ENCODE assay signal across 8 cellular contexts in genomic region chr22:31211504-31211861, GRCh38. TPM values are rescaled to one million over a fixed set of nuclear protein-coding genes. Genes with fewer than 3 reads are reported as not detected.
DNase-seq lines count a peak whose midpoint lies in the region; ATAC-seq and TF ChIP-seq lines count a peak whose summit lies in the region.

No MANE protein-coding gene starts in this region.

- TF ChIP-seq CTCF in BE2C (IDR thresholded peaks at IDR 0.05; ENCODE audit: low read depth, low read length), result no peak
- no peak for TF ChIP-seq CTCF in LNCaP clone FGC (IDR thresholded peaks at IDR 0.05; ENCODE audit: control insufficient read depth, extremely low read depth, insufficient read depth)
- no peak for TF ChIP-seq CTCF in neural crest cell (conservative IDR thresholded peaks at IDR 0.05)

- peak overlapping the region; percentile 89 for H3K4me3 ChIP-seq in BE2C (ENCODE audit: low read depth, low read length)
- peak overlapping the region; percentile 96 for H3K4me3 ChIP-seq in LNCaP clone FGC (ENCODE audit: low read depth, low read length)

- no peaks in the 10 kb centered on the region for H3K36me3 ChIP-seq in BE2C

- no peaks in the 10 kb centered on the region for H3K27me3 ChIP-seq in BE2C

- no peaks in the 10 kb centered on the region for H3K27me3 Mint-ChIP-seq in dendritic cell treated with granulocyte-macrophage colony-stimulating factor and Interleukin-4, amounts not matched to agents 40 ng/mL and 50 ng/mL, for 4 days
- peaks cover 4% of the 10 kb centered on the region for H3K27me3 Mint-ChIP-seq in neural crest cell (ENCODE audit: low read depth)

- DNase-seq in BE2C (no peak), LNCaP clone FGC (ENCODE audit: low read depth) (no peak), neural crest cell (ENCODE audit: low read depth, low spot score) (no peak)
- no peak for DNase-seq in stimulated activated CD4-positive, alpha-beta T cell treated with anti-CD3 and anti-CD28 coated beads, Interleukin-1b, Interleukin-23, amount 100 ng/mL, for 48 hours

- peak overlapping the region; percentile 90 for H3K4me3 Mint-ChIP-seq in dendritic cell treated with granulocyte-macrophage colony-stimulating factor and Interleukin-4, amounts not matched to agents 40 ng/mL and 50 ng/mL, for 4 days
- H3K4me3 Mint-ChIP-seq in neural crest cell, result peak overlapping the region; percentile 88

- H3K36me3 Mint-ChIP-seq in dendritic cell treated with granulocyte-macrophage colony-stimulating factor and Interleukin-4, amounts not matched to agents 40 ng/mL and 50 ng/mL, for 4 days (ENCODE audit: low read depth), result peaks cover 19% of the 10 kb centered on the region
- H3K36me3 Mint-ChIP-seq in neural crest cell (ENCODE audit: low read depth), result no peaks in the 10 kb centered on the region

- no peak for ATAC-seq in HG03095 (IDR thresholded peaks at IDR 0.05; ENCODE audit: unreplicated experiment)
- ATAC-seq in GM21529 (IDR thresholded peaks at IDR 0.05; ENCODE audit: unreplicated experiment), result no peak
- no peak for ATAC-seq in GM21619 (IDR thresholded peaks at IDR 0.05; ENCODE audit: unreplicated experiment)

- H3K27ac Mint-ChIP-seq in dendritic cell treated with granulocyte-macrophage colony-stimulating factor and Interleukin-4, amounts not matched to agents 40 ng/mL and 50 ng/mL, for 4 days, result peak overlapping the region; percentile 66
- H3K27ac Mint-ChIP-seq in neural crest cell (ENCODE audit: unreplicated experiment), result no peak overlapping the region

- intact Hi-C loops in dendritic cell treated with granulocyte-macrophage colony-stimulating factor and Interleukin-4, amounts not matched to agents 40 ng/mL and 50 ng/mL, for 4 days (cut with micrococcal nuclease), result loop anchor here (5.0 kb wide), 1 partner anchor 61 kb away; no protein-coding TSS in a partner anchor

- H3K9me3 Mint-ChIP-seq in dendritic cell treated with granulocyte-macrophage colony-stimulating factor and Interleukin-4, amounts not matched to agents 40 ng/mL and 50 ng/mL, for 4 days, result no peaks in the 10 kb centered on the region
- no peaks in the 10 kb centered on the region for H3K9me3 Mint-ChIP-seq in neural crest cell

- H3K4me1 ChIP-seq in BE2C, result no peaks in the 10 kb centered on the region

- no peaks in the 10 kb centered on the region for H3K9me3 ChIP-seq in BE2C

- peaks cover 60% of the 10 kb centered on the region for H3K4me1 Mint-ChIP-seq in dendritic cell treated with granulocyte-macrophage colony-stimulating factor and Interleukin-4, amounts not matched to agents 40 ng/mL and 50 ng/mL, for 4 days (ENCODE audit: low read depth)
- peaks cover 9% of the 10 kb centered on the region for H3K4me1 Mint-ChIP-seq in neural crest cell

RNA-seq across cellular contexts. Expression of gene LIMK2, which starts 0.6 kb away (rescaled TPM):
- 19.9 TPM for polyA plus RNA-seq in BE2C (2012; ENCODE audit: insufficient read depth, insufficient read length, low read depth)
- 31.3 and 35.1 TPM in 2 replicates for total RNA-seq in neural crest cell

RNA-seq across cellular contexts. Expression of gene RNF185, which starts 51.5 kb away (rescaled TPM):
- 35.2 TPM for polyA plus RNA-seq in BE2C (2012; ENCODE audit: insufficient read depth, insufficient read length, low read depth)
- total RNA-seq in neural crest cell, result 31.7 and 33.8 TPM in 2 replicates
